Comparison of ENCODE assay signal across 28 cellular contexts in genomic region chr14:64554551-64554950, GRCh38. TPM values are rescaled to one million over a fixed set of nuclear protein-coding genes. Genes with fewer than 3 reads are reported as not detected.
DNase-seq lines count a peak whose midpoint lies in the region; ATAC-seq and TF ChIP-seq lines count a peak whose summit lies in the region.
"Had no signal": no experiment of that assay in that cellular context is flagged by ENCODE, and none has a peak within 500 bp of the region (broad histone marks: within the 10 kb centered on the region; RNA-seq: fewer than 3 reads in every experiment).

No MANE protein-coding gene starts in this region.

- 100% methylated on average over 1 of the region's 4 CpGs; no CpG with 5 or more reads in 1 of the 2 experiments for WGBS in IMR-90 (ENCODE audit: extremely low coverage in 2 of 2, insufficient read length in 1 of 2), 2 experiments

- H4K91ac ChIP-seq in IMR-90 (ENCODE audit: insufficient read depth, low read depth, low read length): no peak overlapping the region

- H3K4me2 ChIP-seq in IMR-90 (ENCODE audit: low read depth, low read length) (no peak overlapping the region), neural progenitor cell (no peak overlapping the region)
- H3K4me2 ChIP-seq: BLaER1 treated with 17β-estradiol and CSF1 and Interleukin-3, amounts not matched to agents 10 nM and 100 nM had no signal

- H2BK120ac ChIP-seq in IMR-90 (ENCODE audit: low read depth, low read length): no peak overlapping the region

- H3K18ac ChIP-seq in IMR-90 (ENCODE audit: low read depth, low read length): no peak overlapping the region

- intact Hi-C loops in Caco-2 (cut with micrococcal nuclease; ENCODE audit: unreplicated experiment): no loop called here
- intact Hi-C loops in IMR-90 (cut with micrococcal nuclease): no loop called here

- no peaks in the 10 kb centered on the region for H3K27me3 Mint-ChIP-seq in Caco-2 (ENCODE audit: insufficient read depth, unreplicated experiment)
- H3K27me3 Mint-ChIP-seq in neural progenitor cell (ENCODE audit: insufficient read depth, low read depth): peaks cover 11% of the 10 kb centered on the region
- peaks cover 2% of the 10 kb centered on the region for H3K27me3 Mint-ChIP-seq in chondrocyte (ENCODE audit: low read depth)

- no peaks in the 10 kb centered on the region for H3K9me3 Mint-ChIP-seq in Caco-2 (ENCODE audit: unreplicated experiment)
- H3K9me3 Mint-ChIP-seq in neural progenitor cell: no peaks in the 10 kb centered on the region
- H3K9me3 Mint-ChIP-seq in chondrocyte (ENCODE audit: low read depth): no peaks in the 10 kb centered on the region
- H3K9me3 Mint-ChIP-seq: CD4-positive, alpha-beta T cell; IgD-negative memory B cell had no signal

- in situ Hi-C loops in IMR-90 (cut with MboI; ENCODE audit: low sequenced_read_pairs): no loop called here

- no peak overlapping the region for H2AK9ac ChIP-seq in IMR-90 (replicated peaks; ENCODE audit: low read depth, low read length, poor library complexity)

- no peaks in the 10 kb centered on the region for H3K27me3 ChIP-seq in Caco-2 (replicated peaks; ENCODE audit: control insufficient read depth, insufficient read depth, low read length)
- H3K27me3 ChIP-seq in IMR-90 (ENCODE audit: control insufficient read depth, insufficient read depth, low read length): 0 out of 2 replicates have a peak, but pooled peaks cover 3% of the 10 kb centered on the region
- H3K27me3 ChIP-seq in neural progenitor cell: peaks cover 25% of the 10 kb centered on the region

- peak overlapping the region; percentile 5 for H3K4me3 Mint-ChIP-seq in Caco-2 (ENCODE audit: unreplicated experiment)
- H3K4me3 Mint-ChIP-seq in neural progenitor cell: no peak overlapping the region
- no peak overlapping the region for H3K4me3 Mint-ChIP-seq in chondrocyte (ENCODE audit: unreplicated experiment)
- H3K4me3 Mint-ChIP-seq: CD4-positive, alpha-beta T cell; IgD-negative memory B cell had no signal

- no peak overlapping the region for H3K4ac ChIP-seq in IMR-90 (ENCODE audit: low read depth, low read length)

- ATAC-seq in IMR-90 (ENCODE audit: low read depth) (no peak), esophagus mucosa (no peak)
- ATAC-seq: GM12878, Panc1 had no signal

- no peaks in the 10 kb centered on the region for H3F3A ChIP-seq in neural progenitor cell (ENCODE audit: low read depth)

- H3K4me3 ChIP-seq in Caco-2 (ENCODE audit: low read depth, low read length) (no peak overlapping the region), IMR-90 (ENCODE audit: insufficient read depth, low read depth, low read length) (no peak overlapping the region), epithelial cell of esophagus (ENCODE audit: low read length) (no peak overlapping the region), neural progenitor cell (no peak overlapping the region)
- H3K4me3 ChIP-seq: BLaER1 treated with 17β-estradiol and CSF1 and Interleukin-3, amounts not matched to agents 10 nM and 100 nM; GM12878 had no signal

- BruUV-seq in Caco-2 (replicated peaks; lab: Mats Ljungman, UMichigan): no TSS peak
- BruUV-seq in IMR-90 (replicated peaks; lab: Mats Ljungman, UMichigan): no TSS peak

- DNase-seq in Caco-2 (peak in 1 of 2 experiments; percentile 32), IMR-90 (no peak), epithelial cell of esophagus (ENCODE audit: low read depth) (peak; percentile 22), neural progenitor cell (ENCODE audit: low spot score) (no peak), NCI-H1092 treated with DMSO at 0.1 percent for 48 hours (lab: John Stamatoyannopoulos, UW) (no peak), chondrocyte (ENCODE audit: low spot score) (no peak)
- DNase-seq: CD4-positive, alpha-beta T cell; COR-L47; GDM1; GOT3; HCEC 1CT; Karpas-422; NCI-H1092; NCI-H1436; NCI-H187; NCI-H2081 treated with DMSO at 0.1 percent for 48 hours; NCI-H2171; NCI-H524; NCI-H774; SHP77 had no signal

- TF ChIP-seq CTCF in Caco-2 (IDR thresholded peaks at IDR 0.05; ENCODE audit: insufficient read depth in 1 of 2, low read depth in 1 of 2, low read length in 1 of 2, severe bottlenecking in 1 of 2, unreplicated experiment in 1 of 2) (no peak), IMR-90 (conservative IDR thresholded peaks at IDR 0.05; ENCODE audit: low read depth, low read length) (no peak), epithelial cell of esophagus (IDR thresholded peaks at IDR 0.05; ENCODE audit: insufficient read depth, low read depth, low read length, missing control alignments) (no peak), neural progenitor cell (IDR thresholded peaks at IDR 0.05) (no peak), chondrocyte (IDR thresholded peaks at IDR 0.05) (no peak)

- H2AFZ ChIP-seq in IMR-90 (replicated peaks; ENCODE audit: low read length, poor library complexity): no peak overlapping the region
- peak overlapping the region; percentile 16 for H2AFZ ChIP-seq in neural progenitor cell (replicated peaks)

- H3K23ac ChIP-seq in IMR-90 (ENCODE audit: low read depth, low read length): no peak overlapping the region

- H3K9me1 ChIP-seq in IMR-90 (ENCODE audit: insufficient read depth, low read length): no peaks in the 10 kb centered on the region

- H3K27ac Mint-ChIP-seq in Caco-2 (ENCODE audit: unreplicated experiment): no peak overlapping the region
- no peak overlapping the region for H3K27ac Mint-ChIP-seq in neural progenitor cell
- no peak overlapping the region for H3K27ac Mint-ChIP-seq in chondrocyte (ENCODE audit: unreplicated experiment)
- H3K27ac Mint-ChIP-seq: CD4-positive, alpha-beta T cell; IgD-negative memory B cell had no signal

- H3K9ac ChIP-seq in IMR-90 (ENCODE audit: low read depth, low read length): no peak overlapping the region
- no peak overlapping the region for H3K9ac ChIP-seq in neural progenitor cell
- H3K9ac ChIP-seq: BLaER1 treated with 17β-estradiol and CSF1 and Interleukin-3, amounts not matched to agents 10 nM and 100 nM had no signal

- H3K4me1 Mint-ChIP-seq in Caco-2 (ENCODE audit: low read depth, unreplicated experiment): peaks cover 27% of the 10 kb centered on the region
- peaks cover under 1% of the 10 kb centered on the region for H3K4me1 Mint-ChIP-seq in neural progenitor cell
- H3K4me1 Mint-ChIP-seq in chondrocyte (ENCODE audit: low read depth): peaks cover 3% of the 10 kb centered on the region

- H3K36me3 Mint-ChIP-seq in Caco-2 (ENCODE audit: insufficient read depth, unreplicated experiment) (no peaks in the 10 kb centered on the region), neural progenitor cell (no peaks in the 10 kb centered on the region), chondrocyte (ENCODE audit: low read depth) (no peaks in the 10 kb centered on the region)
- H3K36me3 Mint-ChIP-seq: IgD-negative memory B cell had no signal

- H3K9me3 ChIP-seq in Caco-2: no peaks in the 10 kb centered on the region
- no peaks in the 10 kb centered on the region for H3K9me3 ChIP-seq in IMR-90 (ENCODE audit: control insufficient read depth, insufficient read depth, low read length)
- H3K9me3 ChIP-seq in neural progenitor cell (ENCODE audit: low read depth): no peaks in the 10 kb centered on the region

- H4K8ac ChIP-seq in IMR-90 (ENCODE audit: low read depth in 2 of 2, low read length in 2 of 2): no peak overlapping the region

- H4K20me1 ChIP-seq in IMR-90 (ENCODE audit: insufficient read depth, low read length) (no peaks in the 10 kb centered on the region), neural progenitor cell (ENCODE audit: low read depth) (no peaks in the 10 kb centered on the region)
- H4K20me1 ChIP-seq: BLaER1 treated with 17β-estradiol and CSF1 and Interleukin-3, amounts not matched to agents 10 nM and 100 nM had no signal

- TF ChIP-seq RAD21 in IMR-90 (IDR thresholded peaks at IDR 0.05; ENCODE audit: low read length): no peak

- H2BK20ac ChIP-seq in IMR-90 (ENCODE audit: low read depth, low read length): peak overlapping the region; percentile 0; the same call in 1 of the 2 replicates

- CTCF ChIA-PET in Caco-2 (lab: Charles Lee): interaction anchor here (0.5 to 0.8 kb wide), 2 partner anchors 14 to 71 kb away, joined by 3 to 4 read pairs; no protein-coding TSS in a partner anchor
- CTCF ChIA-PET in IMR-90 (lab: Yijun Ruan, JAX): interaction anchor here (0.5 kb wide), 1 partner anchor 97 kb away, joined by 3 read pairs; no protein-coding TSS in a partner anchor

- POLR2A ChIA-PET in Caco-2 (lab: Charles Lee): interaction anchor here (0.9 kb wide), 1 partner anchor 15 kb away, joined by 3 read pairs; the partner anchor contains the start of gene HSPA2
- POLR2A ChIA-PET in IMR-90 (lab: Charles Lee; ENCODE audit: unreplicated experiment): no interaction called here

- dilution Hi-C loops in IMR-90 (cut with HindIII; ENCODE audit: low sequenced_read_pairs, unreplicated experiment): no loop called here

- H2AK5ac ChIP-seq in IMR-90 (ENCODE audit: low read depth, low read length): peak overlapping the region; percentile 3; the same call in 1 of the 2 replicates

- H3K36me3 ChIP-seq in Caco-2 (ENCODE audit: control insufficient read depth, insufficient read depth, low read length) (no peaks in the 10 kb centered on the region), IMR-90 (ENCODE audit: control insufficient read depth, insufficient read depth, low read length) (no peaks in the 10 kb centered on the region), neural progenitor cell (no peaks in the 10 kb centered on the region)
- H3K36me3 ChIP-seq: BLaER1 treated with 17β-estradiol and CSF1 and Interleukin-3, amounts not matched to agents 10 nM and 100 nM had no signal

- H3K27ac ChIP-seq in IMR-90 (ENCODE audit: insufficient read depth, low read length) (no peak overlapping the region), neural progenitor cell (no peak overlapping the region)
- H3K27ac ChIP-seq: BLaER1 treated with 17β-estradiol and CSF1 and Interleukin-3, amounts not matched to agents 10 nM and 100 nM; RWPE1 had no signal

- no peak overlapping the region for H3K56ac ChIP-seq in IMR-90 (ENCODE audit: extremely low read depth, insufficient read depth, low read length)

- TF ChIP-seq POLR2A in IMR-90 (IDR thresholded peaks at IDR 0.05; ENCODE audit: low read depth, low read length): no peak

- H3K14ac ChIP-seq in IMR-90 (replicated peaks; ENCODE audit: low read depth, low read length): no peak overlapping the region

- H2BK5ac ChIP-seq in IMR-90 (ENCODE audit: low read depth, low read length, poor library complexity, severe bottlenecking): no peak overlapping the region

- H2BK15ac ChIP-seq in IMR-90 (ENCODE audit: low read depth, low read length): no peak overlapping the region

- H3K4me1 ChIP-seq in Caco-2 (peaks cover 11% of the 10 kb centered on the region), IMR-90 (ENCODE audit: control insufficient read depth, insufficient read depth, low read length) (no peaks in the 10 kb centered on the region), neural progenitor cell (no peaks in the 10 kb centered on the region)

- H3K79me1 ChIP-seq in IMR-90 (ENCODE audit: low read depth in 1 of 2, low read length in 2 of 2): no peaks in the 10 kb centered on the region

- H3K79me2 ChIP-seq in neural progenitor cell (ENCODE audit: low read depth): no peaks in the 10 kb centered on the region

- H4K5ac ChIP-seq in IMR-90 (ENCODE audit: low read depth, low read length): no peak overlapping the region

RNA-seq across cellular contexts. Expression of gene PPP1R36, which starts 4.8 kb away (rescaled TPM):
- total RNA-seq in Caco-2 (2022): 2.3 and 2.9 TPM in 2 replicates
- total RNA-seq in IMR-90 (2012; rRNA removed): 0.28 and 0.54 TPM in 2 replicates
- 0.15 and 0.19 TPM in 2 replicates for polyA plus RNA-seq in IMR-90 (2012; rRNA removed)
- 0.08 TPM in 1 of 2 replicates, not detected in the other for polyA plus RNA-seq in IMR-90 (2012; cell fraction: cytosol; rRNA removed)
- polyA plus RNA-seq in IMR-90 (2012; cell fraction: nucleus; rRNA removed; ENCODE audit: low replicate concordance): 0.65 TPM in 1 of 2 replicates, not detected in the other
- 0.81 TPM in 1 of 2 replicates, not detected in the other for total RNA-seq in neural progenitor cell (ENCODE audit: low replicate concordance)
- total RNA-seq in esophagus mucosa: 0.20 TPM
- 0.72 to 1.1 TPM (median 1.0 TPM) in 3 replicates for total RNA-seq in chondrocyte
- total RNA-seq: CD4-positive, alpha-beta T cell; OCI-LY7; SK-MEL-5 had no signal
- polyA plus RNA-seq: IgD-negative memory B cell had no signal

RNA-seq across cellular contexts. Expression of gene HSPA2, which starts 14.0 kb away (rescaled TPM):
- total RNA-seq in Caco-2 (2022): 8.3 and 8.7 TPM in 2 replicates
- total RNA-seq in IMR-90 (2012; rRNA removed): 18.9 and 19.7 TPM in 2 replicates
- 18.4 and 20.0 TPM in 2 replicates for polyA plus RNA-seq in IMR-90 (2012; rRNA removed)
- polyA plus RNA-seq in IMR-90 (2012; cell fraction: cytosol; rRNA removed): 7.7 and 22.7 TPM in 2 replicates
- 11.5 and 11.7 TPM in 2 replicates for polyA plus RNA-seq in IMR-90 (2012; cell fraction: nucleus; rRNA removed; ENCODE audit: low replicate concordance)
- 5.5 and 9.2 TPM in 2 replicates for total RNA-seq in neural progenitor cell (ENCODE audit: low replicate concordance)
- total RNA-seq in esophagus mucosa: 14.0 TPM
- 1.2 to 3.2 TPM (median 1.7 TPM) in 3 replicates for total RNA-seq in chondrocyte

RNA-seq across cellular contexts. Expression of gene ZBTB1, which starts 50.0 kb away (rescaled TPM):
- total RNA-seq in Caco-2 (2022): 34.3 TPM in 2 replicates
- total RNA-seq in IMR-90 (2012; rRNA removed): 37.3 and 63.0 TPM in 2 replicates
- 13.6 and 19.0 TPM in 2 replicates for polyA plus RNA-seq in IMR-90 (2012; rRNA removed)
- 2.8 and 3.1 TPM in 2 replicates for polyA plus RNA-seq in IMR-90 (2012; cell fraction: cytosol; rRNA removed)
- polyA plus RNA-seq in IMR-90 (2012; cell fraction: nucleus; rRNA removed; ENCODE audit: low replicate concordance): 4.5 and 27.9 TPM in 2 replicates
- total RNA-seq in neural progenitor cell (ENCODE audit: low replicate concordance): 40.9 and 53.3 TPM in 2 replicates
- 16.5 TPM for total RNA-seq in esophagus mucosa
- 48.5 to 49.9 TPM (median 49.3 TPM) in 3 replicates for total RNA-seq in chondrocyte

RNA-seq across cellular contexts. Expression of gene ZBTB25, which starts 50.9 kb away (rescaled TPM):
- total RNA-seq in Caco-2 (2022) (8.8 and 10.0 TPM in 2 replicates), IMR-90 (2012; rRNA removed) (4.2 and 6.6 TPM in 2 replicates), neural progenitor cell (ENCODE audit: low replicate concordance) (11.6 and 14.3 TPM in 2 replicates), esophagus mucosa (5.9 TPM), chondrocyte (9.3 to 12.1 TPM (median 9.7 TPM) in 3 replicates)
- polyA plus RNA-seq in IMR-90 (2012; rRNA removed): 4.2 and 4.4 TPM in 2 replicates
- 0.94 and 1.2 TPM in 2 replicates for polyA plus RNA-seq in IMR-90 (2012; cell fraction: cytosol; rRNA removed)
- 5.3 and 16.5 TPM in 2 replicates for polyA plus RNA-seq in IMR-90 (2012; cell fraction: nucleus; rRNA removed; ENCODE audit: low replicate concordance)
